Comparison of ENCODE assay signal across 24 cellular contexts in the genomic region with DNA sequence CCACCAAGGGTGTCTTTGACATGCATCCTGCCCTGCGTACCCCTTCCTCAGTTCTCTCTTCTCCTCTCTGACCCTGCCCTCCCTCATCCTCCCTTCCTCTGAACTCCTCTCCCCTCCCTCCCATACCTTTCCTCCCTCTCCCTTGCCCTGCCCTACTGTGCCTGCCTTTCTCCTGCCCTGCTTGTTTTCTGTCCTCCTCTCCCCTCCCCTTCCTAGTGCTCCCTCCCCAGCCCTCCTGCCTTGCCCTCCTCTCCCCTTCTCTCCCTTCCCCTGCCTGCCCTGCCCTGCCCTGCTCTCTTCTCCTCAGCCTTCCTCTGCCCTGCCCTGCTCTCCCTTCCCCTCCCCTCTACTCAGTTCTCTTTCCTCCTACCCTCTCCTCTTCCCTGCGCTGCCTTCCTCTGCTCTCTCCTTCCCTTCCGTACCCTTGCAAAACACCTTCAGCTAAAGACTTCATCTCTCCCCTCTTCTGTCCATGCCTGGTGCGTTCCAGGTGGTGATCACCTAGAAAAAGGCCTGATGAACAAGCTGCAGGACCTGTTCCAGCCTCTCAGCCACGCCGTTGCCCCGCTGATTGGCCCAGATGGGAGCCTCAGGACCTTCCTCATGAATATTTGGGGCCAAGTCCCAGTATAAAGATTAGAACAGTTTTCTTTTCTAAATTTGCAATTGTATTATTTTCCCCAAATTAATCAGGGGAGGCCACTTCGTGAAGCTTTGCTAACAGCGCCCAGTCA.
DNase-seq lines count a peak whose midpoint lies in the region; ATAC-seq and TF ChIP-seq lines count a peak whose summit lies in the region.
"Had no signal": no experiment of that assay in that cellular context is flagged by ENCODE, and none has a peak within 500 bp of the region (broad histone marks: within the 10 kb centered on the region; RNA-seq: fewer than 3 reads in every experiment).

No MANE protein-coding gene starts in this region.

- TF ChIP-seq CTCF in mucosa of descending colon (IDR thresholded peaks at IDR 0.05) = no peak
- TF ChIP-seq CTCF in lower lobe of right lung (IDR thresholded peaks at IDR 0.05) = no peak

- CTCF ChIA-PET in T-cell (lab: Charles Lee) = interaction anchor here in 1 of 2 donors (0.7 kb wide), 1 partner anchor 8 kb away, joined by 7 read pairs; no protein-coding TSS in a partner anchor

- 91 to 97% methylated on average over 9 of the region's 9 CpGs for WGBS in aorta, 2 donors

- no peak overlapping the region for H3K4me3 Mint-ChIP-seq in activated CD4-positive, alpha-beta T cell treated with anti-CD3 and anti-CD28 coated beads, Interleukin-2, amount 10 ng/mL, durations not matched to agents 24 days and 14 days
- no peak overlapping the region for H3K4me3 Mint-ChIP-seq in T-cell
- H3K4me3 Mint-ChIP-seq: activated B cell treated with CpG ODN at 0.5 μM for 24 hours; activated naive CD4-positive, alpha-beta T cell treated with anti-CD3 and anti-CD28 coated beads, Interleukin-2, amount 10 ng/mL, durations not matched to agents 7 days and 5 days; brain; CD4-positive, alpha-beta T cell; neural progenitor cell had no signal

- H3K4me1 ChIP-seq in mucosa of descending colon (ENCODE audit: low read depth) (no peaks in the 10 kb centered on the region), aorta (ENCODE audit: control insufficient read depth in 1 of 2, insufficient read depth in 2 of 2, low read length in 2 of 2) (no peaks in the 10 kb centered on the region), lower lobe of right lung (no peaks in the 10 kb centered on the region)
- H3K4me1 ChIP-seq: gastroesophageal sphincter, left lung, neural progenitor cell, right lobe of liver, upper lobe of left lung had no signal

- intact Hi-C loops in activated CD4-positive, alpha-beta T cell treated with anti-CD3 and anti-CD28 coated beads, Interleukin-2, amount 10 ng/mL, durations not matched to agents 24 days and 14 days (cut with micrococcal nuclease) = no loop called here
- intact Hi-C loops in mucosa of descending colon (cut with DNase I, micrococcal nuclease) = no loop called here
- intact Hi-C loops in aorta (cut with DNase I) = no loop called here
- intact Hi-C loops in lower lobe of right lung (cut with DNase I) = no loop called here

- H3K9me3 ChIP-seq in mucosa of descending colon (no peaks in the 10 kb centered on the region), aorta (ENCODE audit: control insufficient read depth, low read length) (no peaks in the 10 kb centered on the region), lower lobe of right lung (no peaks in the 10 kb centered on the region)
- H3K9me3 ChIP-seq: gastroesophageal sphincter, left lung, right lobe of liver, upper lobe of left lung had no signal

- no peaks in the 10 kb centered on the region for H3K27me3 ChIP-seq in aorta (ENCODE audit: control insufficient read depth in 1 of 2, insufficient read depth in 2 of 2, low read length in 1 of 2)
- H3K27me3 ChIP-seq in lower lobe of right lung (ENCODE audit: low read depth) = no peaks in the 10 kb centered on the region
- H3K27me3 ChIP-seq: gastroesophageal sphincter, left lung, neural progenitor cell, right lobe of liver, upper lobe of left lung had no signal

- peak overlapping the region; percentile 48 for H3K27ac Mint-ChIP-seq in activated CD4-positive, alpha-beta T cell treated with anti-CD3 and anti-CD28 coated beads, Interleukin-2, amount 10 ng/mL, durations not matched to agents 24 days and 14 days
- H3K27ac Mint-ChIP-seq in T-cell = no peak overlapping the region
- H3K27ac Mint-ChIP-seq: activated B cell treated with CpG ODN at 0.5 μM for 24 hours; activated naive CD4-positive, alpha-beta T cell treated with anti-CD3 and anti-CD28 coated beads, Interleukin-2, amount 10 ng/mL, durations not matched to agents 7 days and 5 days; CD4-positive, alpha-beta T cell; progenitor cell of endocrine pancreas had no signal

- H3K36me3 Mint-ChIP-seq in activated CD4-positive, alpha-beta T cell treated with anti-CD3 and anti-CD28 coated beads, Interleukin-2, amount 10 ng/mL, durations not matched to agents 24 days and 14 days (ENCODE audit: low read depth) = no peaks in the 10 kb centered on the region
- H3K36me3 Mint-ChIP-seq in T-cell = peaks cover 26% of the 10 kb centered on the region
- H3K36me3 Mint-ChIP-seq: activated naive CD4-positive, alpha-beta T cell treated with anti-CD3 and anti-CD28 coated beads, Interleukin-2, amount 10 ng/mL, durations not matched to agents 7 days and 5 days; brain; neural progenitor cell had no signal

- H3K27me3 Mint-ChIP-seq in activated CD4-positive, alpha-beta T cell treated with anti-CD3 and anti-CD28 coated beads, Interleukin-2, amount 10 ng/mL, durations not matched to agents 24 days and 14 days = no peaks in the 10 kb centered on the region
- H3K27me3 Mint-ChIP-seq in T-cell = no peaks in the 10 kb centered on the region
- H3K27me3 Mint-ChIP-seq: activated B cell treated with CpG ODN at 0.5 μM for 24 hours; activated naive CD4-positive, alpha-beta T cell treated with anti-CD3 and anti-CD28 coated beads, Interleukin-2, amount 10 ng/mL, durations not matched to agents 7 days and 5 days; brain; CD4-positive, alpha-beta T cell; progenitor cell of endocrine pancreas had no signal

- ATAC-seq in mucosa of descending colon (peak; percentile 12), aorta (ENCODE audit: low FRiP score) (no peak), lower lobe of right lung (no peak), T-cell (replicated peaks in 1 of 4) (no peak)
- ATAC-seq: gastroesophageal sphincter, left lung had no signal

- H3K4me1 Mint-ChIP-seq in activated CD4-positive, alpha-beta T cell treated with anti-CD3 and anti-CD28 coated beads, Interleukin-2, amount 10 ng/mL, durations not matched to agents 24 days and 14 days = peaks cover 2% of the 10 kb centered on the region
- peaks cover 0 to 16% (median 5%) of the 10 kb centered on the region in 3 donors for H3K4me1 Mint-ChIP-seq in T-cell
- H3K4me1 Mint-ChIP-seq: activated naive CD4-positive, alpha-beta T cell treated with anti-CD3 and anti-CD28 coated beads, Interleukin-2, amount 10 ng/mL, durations not matched to agents 7 days and 5 days had no signal

- H3K36me3 ChIP-seq in mucosa of descending colon (ENCODE audit: low read depth) (no peaks in the 10 kb centered on the region), aorta (ENCODE audit: control insufficient read depth in 1 of 2, insufficient read depth in 2 of 2, low read length in 1 of 2) (no peaks in the 10 kb centered on the region), lower lobe of right lung (no peaks in the 10 kb centered on the region)
- H3K36me3 ChIP-seq: gastroesophageal sphincter, left lung, neural progenitor cell, right lobe of liver had no signal

- H3K4me3 ChIP-seq in mucosa of descending colon = no peak overlapping the region
- H3K4me3 ChIP-seq in aorta (ENCODE audit: low read length in 2 of 2) = no peak overlapping the region
- H3K4me3 ChIP-seq in lower lobe of right lung = no peak overlapping the region
- H3K4me3 ChIP-seq: gastroesophageal sphincter, left lung, neural progenitor cell, right lobe of liver, upper lobe of left lung had no signal

- H3K9me3 Mint-ChIP-seq in activated CD4-positive, alpha-beta T cell treated with anti-CD3 and anti-CD28 coated beads, Interleukin-2, amount 10 ng/mL, durations not matched to agents 24 days and 14 days = no peaks in the 10 kb centered on the region
- no peaks in the 10 kb centered on the region for H3K9me3 Mint-ChIP-seq in T-cell
- H3K9me3 Mint-ChIP-seq: activated B cell treated with CpG ODN at 0.5 μM for 24 hours; activated naive CD4-positive, alpha-beta T cell treated with anti-CD3 and anti-CD28 coated beads, Interleukin-2, amount 10 ng/mL, durations not matched to agents 7 days and 5 days; brain; CD4-positive, alpha-beta T cell; neural progenitor cell had no signal

- H3K27ac ChIP-seq in cingulate gyrus (ENCODE audit: low read depth, low read length) = peak overlapping the region; percentile 66
- no peak overlapping the region for H3K27ac ChIP-seq in aorta (ENCODE audit: low read depth in 1 of 2, low read length in 2 of 2)
- no peak overlapping the region for H3K27ac ChIP-seq in lower lobe of right lung
- H3K27ac ChIP-seq: gastroesophageal sphincter, left lung, neural progenitor cell, right lobe of liver, upper lobe of left lung had no signal

- no peak for DNase-seq in activated CD4-positive, alpha-beta T cell treated with anti-CD3 and anti-CD28 coated beads, Interleukin-2, amount 10 ng/mL, durations not matched to agents 24 days and 14 days
- DNase-seq in activated CD4-positive, alpha-beta T cell treated with anti-CD3 and anti-CD28 coated beads for 1 hour = no peak
- no peak for DNase-seq in mucosa of descending colon
- DNase-seq in aorta = peak; percentile 17 to 31
- DNase-seq in lower lobe of right lung = no peak
- DNase-seq in activated CD4-positive, CD25-positive, alpha-beta regulatory T cell (lab: John Stamatoyannopoulos, UW) = no peak
- no peak for DNase-seq in T-cell
- DNase-seq: activated B cell treated with CpG ODN at 0.5 μM for 24 hours; activated CD4-positive, alpha-beta T cell treated with anti-CD3 and anti-CD28 coated beads, Interleukin-2, amount 50 U/mL, for 4 hours; activated naive CD4-positive, alpha-beta T cell treated with anti-CD3 and anti-CD28 coated beads, Interleukin-2, amount 10 ng/mL, durations not matched to agents 7 days and 5 days; CD4-positive, alpha-beta T cell; IMR-90; left lung; mesendoderm; NCI-H526; OCI-M1; T-helper 1 cell; upper lobe of left lung had no signal

- POLR2A ChIA-PET in T-cell (lab: Charles Lee) = no interaction called here

Comparison
In these comparisons a context has a peak if more than half of its experiments do, and no peak if none do; other contexts are left out.
1. DNase-seq: peak in aorta (2 of 2); none in activated CD4-positive, alpha-beta T cell treated with anti-CD3 and anti-CD28 coated beads, Interleukin-2, amount 10 ng/mL, durations not matched to agents 24 days and 14 days (single experiment), activated CD4-positive, alpha-beta T cell treated with anti-CD3 and anti-CD28 coated beads for 1 hour (single experiment), mucosa of descending colon (0 of 3), lower lobe of right lung (single experiment), activated CD4-positive, CD25-positive, alpha-beta regulatory T cell (0 of 4) and T-cell (0 of 34).